ENCODE assay signal across 1 cellular context in genomic region chr10:116845823-116846222, GRCh38.
TF ChIP-seq lines count a peak whose summit lies in the region.

No MANE protein-coding gene starts in this region.

TF ChIP-seq in GM12878, 131 proteins besides CTCF, POLR2A, EP300 and RAD21 (continued from another document):
- TF ChIP-seq CUX1 (IDR thresholded peaks at IDR 0.05; ENCODE audit: insufficient replicate concordance, low read depth, low read length) (peak; percentile 23), ATF2 (IDR thresholded peaks at IDR 0.05; ENCODE audit: low read length) (0 out of 2 replicates have a peak, but pooled peaks have one; percentile 40), SMAD1 (IDR thresholded peaks at IDR 0.05; ENCODE audit: low read depth, partially characterized antibody) (no peak), MTA2 (IDR thresholded peaks at IDR 0.05; ENCODE audit: low read depth) (0 out of 2 replicates have a peak, but pooled peaks have one; percentile 15), PKNOX1 (IDR thresholded peaks at IDR 0.05) (peak; percentile 39; the same call in 1 of the 2 replicates), JUND (IDR thresholded peaks at IDR 0.05; ENCODE audit: low read depth, low read length) (no peak), JUNB (IDR thresholded peaks at IDR 0.05) (peak; percentile 67), RELB (IDR thresholded peaks at IDR 0.05; ENCODE audit: low read depth) (no peak), IKZF2 (IDR thresholded peaks at IDR 0.05) (peak; percentile 16 to 52; a peak in 1 of 4 replicates)
